ENCODE assay signal across 1 cellular context in genomic region chr11:61509058-61510029, GRCh38.
TF ChIP-seq lines count a peak whose summit lies in the region.

No MANE protein-coding gene starts in this region.

TF ChIP-seq in WTC11, 78 proteins besides CTCF, POLR2A, EP300 and RAD21 (continued from another document):
- TF ChIP-seq FOXP4 (CRISPR knock-in tag; IDR thresholded peaks at IDR 0.05) = peak; percentile 96
- peak; percentile 69 for TF ChIP-seq TEAD4 (CRISPR knock-in tag; IDR thresholded peaks at IDR 0.05)
- no peak for TF ChIP-seq ZNF396 (CRISPR knock-in tag; IDR thresholded peaks at IDR 0.05; ENCODE audit: borderline replicate concordance)
- TF ChIP-seq TP53 (CRISPR knock-in tag; IDR thresholded peaks at IDR 0.05) = peak; percentile 94
- no peak for TF ChIP-seq HMGA2 (CRISPR knock-in tag; IDR thresholded peaks at IDR 0.05)
- TF ChIP-seq CREB1 (CRISPR knock-in tag; IDR thresholded peaks at IDR 0.05) = peak; percentile 93
- TF ChIP-seq NFE2L1 (CRISPR knock-in tag; IDR thresholded peaks at IDR 0.05) = peak; percentile 77; the same call in 1 of the 2 replicates
- peak; percentile 11; the same call in 1 of the 2 replicates for TF ChIP-seq SMAD4 (CRISPR knock-in tag; IDR thresholded peaks at IDR 0.05)
- 0 out of 2 replicates have a peak, but pooled peaks have one; percentile 54 for TF ChIP-seq ZNF263 (CRISPR knock-in tag; IDR thresholded peaks at IDR 0.05; ENCODE audit: low read depth)
- TF ChIP-seq JUN (CRISPR knock-in tag; IDR thresholded peaks at IDR 0.05) = peak; percentile 91
- TF ChIP-seq FOXK1 (CRISPR knock-in tag; IDR thresholded peaks at IDR 0.05) = peak; percentile 91
- no peak for TF ChIP-seq PRRX2 (CRISPR knock-in tag; IDR thresholded peaks at IDR 0.05)
- TF ChIP-seq E2F1 (CRISPR knock-in tag; IDR thresholded peaks at IDR 0.05) = peak; percentile 95
- peak; percentile 99 for TF ChIP-seq MAX (CRISPR knock-in tag; IDR thresholded peaks at IDR 0.05)
- no peak for TF ChIP-seq NFATC4 (CRISPR knock-in tag; IDR thresholded peaks at IDR 0.05)
